ENCODE assay signal across 1 cellular context in the genomic region with DNA sequence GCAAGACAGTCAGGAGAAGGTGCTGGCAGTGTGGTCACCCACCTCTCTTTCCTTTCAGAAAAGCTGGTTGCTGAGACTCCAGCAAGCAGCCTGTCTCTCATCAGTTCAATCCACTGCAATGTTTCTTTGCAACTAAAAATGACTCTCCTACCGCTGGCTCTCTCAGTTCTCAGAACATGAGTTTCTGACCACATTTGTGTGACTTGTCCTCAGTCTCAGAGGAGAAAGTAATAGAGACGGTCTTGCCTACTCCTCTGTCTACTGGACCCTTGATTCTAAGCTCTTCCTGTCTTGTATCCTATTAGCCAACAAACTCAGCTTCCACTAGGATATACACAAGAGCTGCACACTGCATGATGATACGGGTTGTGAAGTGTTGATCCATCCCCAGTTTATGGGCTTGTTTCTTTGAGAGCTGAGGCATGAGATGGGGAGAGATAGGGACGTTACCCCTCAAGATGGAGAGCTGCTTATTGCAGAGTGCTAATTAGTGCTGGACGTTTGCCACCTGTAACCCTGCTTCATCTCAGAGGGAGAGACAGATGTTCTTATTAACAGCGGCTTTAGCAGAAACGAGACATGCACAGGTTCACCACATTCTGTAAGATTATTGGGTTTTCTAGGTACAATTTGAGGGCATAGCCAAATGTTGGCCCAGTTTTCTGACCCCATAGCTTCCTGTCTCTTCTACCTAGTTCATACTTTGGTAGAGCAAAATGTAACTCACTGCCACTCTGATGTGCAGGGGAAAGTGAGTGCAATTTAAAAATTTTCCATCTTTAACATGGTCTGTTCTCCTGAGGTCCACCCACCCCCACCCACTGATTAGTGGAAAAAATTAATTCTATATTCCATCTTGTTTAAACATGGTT.
TF ChIP-seq lines count a peak whose summit lies in the region.

No MANE protein-coding gene starts in this region.

TF ChIP-seq in HepG2, 621 proteins besides CTCF, POLR2A, EP300 and RAD21:
- TF ChIP-seq, protein P1, sequence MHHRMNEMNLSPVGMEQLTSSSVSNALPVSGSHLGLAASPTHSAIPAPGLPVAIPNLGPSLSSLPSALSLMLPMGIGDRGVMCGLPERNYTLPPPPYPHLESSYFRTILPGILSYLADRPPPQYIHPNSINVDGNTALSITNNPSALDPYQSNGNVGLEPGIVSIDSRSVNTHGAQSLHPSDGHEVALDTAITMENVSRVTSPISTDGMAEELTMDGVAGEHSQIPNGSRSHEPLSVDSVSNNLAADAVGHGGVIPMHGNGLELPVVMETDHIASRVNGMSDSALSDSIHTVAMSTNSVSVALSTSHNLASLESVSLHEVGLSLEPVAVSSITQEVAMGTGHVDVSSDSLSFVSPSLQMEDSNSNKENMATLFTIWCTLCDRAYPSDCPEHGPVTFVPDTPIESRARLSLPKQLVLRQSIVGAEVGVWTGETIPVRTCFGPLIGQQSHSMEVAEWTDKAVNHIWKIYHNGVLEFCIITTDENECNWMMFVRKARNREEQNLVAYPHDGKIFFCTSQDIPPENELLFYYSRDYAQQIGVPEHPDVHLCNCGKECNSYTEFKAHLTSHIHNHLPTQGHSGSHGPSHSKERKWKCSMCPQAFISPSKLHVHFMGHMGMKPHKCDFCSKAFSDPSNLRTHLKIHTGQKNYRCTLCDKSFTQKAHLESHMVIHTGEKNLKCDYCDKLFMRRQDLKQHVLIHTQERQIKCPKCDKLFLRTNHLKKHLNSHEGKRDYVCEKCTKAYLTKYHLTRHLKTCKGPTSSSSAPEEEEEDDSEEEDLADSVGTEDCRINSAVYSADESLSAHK (CRISPR knock-in tag; IDR thresholded peaks at IDR 0.05; ENCODE audit: borderline replicate concordance) = no peak
- TF ChIP-seq ZNF225 (CRISPR knock-in tag; IDR thresholded peaks at IDR 0.05) (no peak), ZNF883 (CRISPR knock-in tag; IDR thresholded peaks at IDR 0.05; ENCODE audit: not compliant biosample characterization) (no peak)
